19 cellular contexts compared by ENCODE assay signal in genomic region chr6:85348643-85349042, GRCh38.
DNase-seq lines count a peak whose midpoint lies in the region; ATAC-seq and TF ChIP-seq lines count a peak whose summit lies in the region.
"Had no signal": no experiment of that assay in that cellular context is flagged by ENCODE, and none has a peak within 500 bp of the region (broad histone marks: within the 10 kb centered on the region; RNA-seq: fewer than 3 reads in every experiment).

No MANE protein-coding gene starts in this region.

- H3K27me3 Mint-ChIP-seq in CD4-positive, alpha-beta T cell = peaks cover 10% of the 10 kb centered on the region

- TF ChIP-seq CTCF in CD4-positive, alpha-beta T cell (IDR thresholded peaks at IDR 0.05) = peak; percentile 17
- TF ChIP-seq CTCF in HFF-Myc (IDR thresholded peaks at IDR 0.05; ENCODE audit: low read depth, low read length, missing control alignments) (peak; percentile 46), cardiac fibroblast (IDR thresholded peaks at IDR 0.05; ENCODE audit: low read depth, low read length) (peak; percentile 86), retinal pigment epithelial cell (conservative IDR thresholded peaks at IDR 0.05; ENCODE audit: low read depth, low read length) (peak; percentile 72)

- no peaks in the 10 kb centered on the region for H3K27me3 ChIP-seq in CD4-positive, alpha-beta T cell (ENCODE audit: control insufficient read depth, insufficient read depth, low read length)
- H3K27me3 ChIP-seq: BLaER1 treated with 17β-estradiol and CSF1 and Interleukin-3, amounts not matched to agents 10 nM and 100 nM had no signal

- no peaks in the 10 kb centered on the region for H3K9me3 Mint-ChIP-seq in CD4-positive, alpha-beta T cell
- H3K9me3 Mint-ChIP-seq: HFFc6 had no signal

- no peak overlapping the region for H3K4me3 Mint-ChIP-seq in CD4-positive, alpha-beta T cell
- H3K4me3 Mint-ChIP-seq: HFFc6 had no signal

- H3K4me1 Mint-ChIP-seq in CD4-positive, alpha-beta T cell (ENCODE audit: low read depth) = no peaks in the 10 kb centered on the region

- POLR2A ChIA-PET in CD4-positive, alpha-beta T cell (lab: Charles Lee) = no interaction called here

- no peak for DNase-seq in CD4-positive, alpha-beta T cell
- DNase-seq in HFF-Myc (ENCODE audit: extremely low read depth, low read depth) (no peak), cardiac fibroblast (ENCODE audit: low read depth in 2 of 2) (no peak), retinal pigment epithelial cell (ENCODE audit: low read depth) (no peak), SKM-1 (lab: John Stamatoyannopoulos, UW; ENCODE audit: unreplicated experiment) (no peak), AG08396 (ENCODE audit: low spot score) (no peak), Right ventricle myocardium inferior (ENCODE audit: missing footprints) (no peak), NCI-H2171 (lab: John Stamatoyannopoulos, UW) (no peak)
- DNase-seq: HFFc6, NCI-H1092 treated with DMSO at 0.1 percent for 48 hours, NCI-H1694, NCI-H2107, NCI-H345, Right ventricle myocardium superior, SK-N-SH had no signal

- H3K9me3 ChIP-seq in CD4-positive, alpha-beta T cell (ENCODE audit: control insufficient read depth, low read length) = no peaks in the 10 kb centered on the region
- H3K9me3 ChIP-seq: BLaER1 treated with 17β-estradiol and CSF1 and Interleukin-3, amounts not matched to agents 10 nM and 100 nM; SK-N-SH had no signal

- no peaks in the 10 kb centered on the region for H3K36me3 Mint-ChIP-seq in CD4-positive, alpha-beta T cell (ENCODE audit: low read depth)

- CTCF ChIA-PET in CD4-positive, alpha-beta T cell (lab: Charles Lee) = no interaction called here

- H3K4me3 ChIP-seq in HFF-Myc (replicated peaks; ENCODE audit: low read depth, low read length) = no peak overlapping the region
- H3K4me3 ChIP-seq in cardiac fibroblast (replicated peaks in 1 of 2; ENCODE audit: low read depth in 2 of 2, low read length in 2 of 2) = no peak overlapping the region
- no peak overlapping the region for H3K4me3 ChIP-seq in retinal pigment epithelial cell (ENCODE audit: low read length)
- H3K4me3 ChIP-seq: BLaER1 treated with 17β-estradiol and CSF1 and Interleukin-3, amounts not matched to agents 10 nM and 100 nM; GM12878; K562 had no signal

- no peak overlapping the region for H3K27ac ChIP-seq in CD4-positive, alpha-beta T cell (ENCODE audit: low read depth, low read length)
- H3K27ac ChIP-seq: BLaER1 treated with 17β-estradiol and CSF1 and Interleukin-3, amounts not matched to agents 10 nM and 100 nM; HL-60 had no signal

- ATAC-seq in CD4-positive, alpha-beta T cell (ENCODE audit: poor library complexity) = no peak
- no peak for ATAC-seq in Right ventricle myocardium inferior
- ATAC-seq: GM12878, K562 had no signal

- intact Hi-C loops in CD4-positive, alpha-beta T cell (cut with DNase I, micrococcal nuclease) = no loop called here
- intact Hi-C loops in Right ventricle myocardium inferior (cut with DNase I) = no loop called here

- H3K27ac Mint-ChIP-seq in CD4-positive, alpha-beta T cell = no peak overlapping the region
- H3K27ac Mint-ChIP-seq: HFFc6 had no signal

Comparison
In these comparisons a context has a peak if more than half of its experiments do, and no peak if none do; other contexts are left out.
1. CTCF ChIP-seq: peak in every context shown above with its lines; median percentile 86 in cardiac fibroblast; 72 in retinal pigment epithelial cell; 46 in HFF-Myc; 17 in CD4-positive, alpha-beta T cell.